ENCODE assay signal across 8 cellular contexts in genomic region chr20:38790210-38791053, GRCh38. TPM values are rescaled to one million over a fixed set of nuclear protein-coding genes. Genes with fewer than 3 reads are reported as not detected.
DNase-seq lines count a peak whose midpoint lies in the region; ATAC-seq lines count a peak whose summit lies in the region.

No MANE protein-coding gene starts in this region.

- DNase-seq in D341Med (ENCODE audit: low spot score), result peak; percentile 74
- DNase-seq in HuH-7.5 (ENCODE audit: low spot score), result peak; percentile 21
- DNase-seq in RPMI7951 (ENCODE audit: low read depth), result peak; percentile 41
- DNase-seq in cerebellum (ENCODE audit: low spot score), result peak; percentile 26
- peak; percentile 26 for DNase-seq in midbrain (lab: John Stamatoyannopoulos, UW)
- no peak for DNase-seq in NCI-H2029 treated with DMSO at 0.1 percent for 48 hours (lab: John Stamatoyannopoulos, UW)
- DNase-seq in GF-D8 (lab: John Stamatoyannopoulos, UW), result no peak

- no peak for ATAC-seq in GM21423 (IDR thresholded peaks at IDR 0.05; ENCODE audit: unreplicated experiment)

RNA-seq across cellular contexts. Expression of gene PPP1R16B, which starts 15.1 kb away (rescaled TPM):
- total RNA-seq in RPMI7951 (2014; rRNA removed; shearing (Covaris generic)), result under 0.01 TPM in 2 replicates
- 13.0 TPM for total RNA-seq in cerebellum

RNA-seq across cellular contexts. Expression of gene ACTR5, which starts 42.2 kb away (rescaled TPM):
- total RNA-seq in RPMI7951 (2014; rRNA removed; shearing (Covaris generic)), result 13.5 and 13.6 TPM in 2 replicates
- total RNA-seq in cerebellum, result 10.6 TPM

Comparison
In these comparisons a context has a peak if more than half of its experiments do, and no peak if none do; other contexts are left out.
1. DNase-seq: peak in D341Med (single experiment), HuH-7.5 (single experiment), RPMI7951 (single experiment), cerebellum (single experiment) and midbrain (single experiment); none in NCI-H2029 treated with DMSO at 0.1 percent for 48 hours (single experiment) and GF-D8 (single experiment).
2. RNA of gene PPP1R16B, which starts 15.1 kb away (total RNA-seq): 13.0 TPM in cerebellum (single experiment); under 0.01 TPM in RPMI7951; every median in the first group is over 10 times any median in the second.